In the genomic region with DNA sequence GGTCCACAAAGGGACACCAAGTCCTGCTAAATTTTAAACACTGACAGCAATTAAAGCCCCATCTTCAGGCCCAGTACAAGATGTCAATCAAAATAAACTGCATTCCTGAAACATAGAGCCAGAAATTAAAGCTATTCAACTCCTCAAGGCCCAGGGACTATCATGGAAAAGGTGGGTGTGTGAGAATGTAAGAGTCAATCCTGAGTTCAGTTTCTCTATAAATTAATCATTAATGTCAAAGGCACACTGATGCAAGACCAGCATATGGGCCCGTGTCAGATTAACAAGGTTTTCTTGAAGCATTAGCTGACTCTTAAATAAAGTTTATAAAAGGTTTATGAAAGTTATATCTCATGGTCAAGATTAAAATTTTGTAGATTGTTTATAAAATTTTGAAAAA, we compare ENCODE assay signal across 20 cellular contexts. TPM values are rescaled to one million over a fixed set of nuclear protein-coding genes. Genes with fewer than 3 reads are reported as not detected.
"Had no signal": no experiment of that assay in that cellular context is flagged by ENCODE, and none has a peak within 500 bp of the region (broad histone marks: within the 10 kb centered on the region; RNA-seq: fewer than 3 reads in every experiment).

No MANE protein-coding gene starts in this region.

- DNase-seq: Kasumi-1, MM.1S, NCI-H1092 treated with DMSO at 0.1 percent for 48 hours, NCI-H1436, NCI-H187, NCI-H2029, NCI-H2081 treated with DMSO at 0.1 percent for 48 hours, NCI-H2171 treated with DMSO at 0.1 percent for 48 hours, NCI-H345, NCI-H446 treated with DMSO at 0.1 percent for 48 hours, NCI-H510A treated with DMSO at 0.1 percent for 48 hours, NCI-H526, PC-3, SHP77 treated with DMSO at 0.1 percent for 48 hours, SJCRH30 had no signal

- FAIRE-seq: K562 had no signal

- ATAC-seq: K562, Panc1, PC-3, Right ventricle myocardium inferior, SK-N-SH treated with all-trans-retinoic acid at 6 μM for 48 hours had no signal

RNA-seq across cellular contexts. Expression of a gene that starts 13.6 kb away (rescaled TPM):
- total RNA-seq: M059J had no signal
